Comparison of ENCODE assay signal across 20 cellular contexts in the genomic region with DNA sequence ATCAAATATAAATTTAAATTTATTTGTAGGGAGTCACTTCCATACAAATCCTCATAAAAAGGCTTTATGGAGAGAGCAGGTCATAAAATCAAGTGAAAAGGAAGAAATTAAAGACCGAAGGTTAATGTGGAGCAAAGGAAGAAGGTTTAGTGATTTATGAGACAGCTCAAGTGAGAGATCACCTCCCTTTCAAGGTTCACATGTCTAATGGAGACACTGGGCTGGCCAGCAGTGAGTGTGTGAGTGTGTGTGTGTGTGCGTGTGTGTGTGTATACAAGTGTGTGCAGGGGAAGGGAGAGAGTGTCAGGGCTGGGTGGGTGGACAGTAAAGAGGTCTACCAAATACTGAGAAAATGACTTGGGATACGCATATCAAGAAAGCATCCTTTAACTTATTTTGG.
"Had no signal": no experiment of that assay in that cellular context is flagged by ENCODE, and none has a peak within 500 bp of the region (broad histone marks: within the 10 kb centered on the region; RNA-seq: fewer than 3 reads in every experiment).

No MANE protein-coding gene starts in this region.

- H3K4me3 Mint-ChIP-seq: effector memory CD8-positive, alpha-beta T cell; natural killer cell; neural crest cell; stimulated activated effector memory CD8-positive, alpha-beta T cell treated with anti-CD3 and anti-CD28 coated beads, Interleukin-12 subunit alpha, Interleukin-12 subunit beta, amount 100 ng/mL, for 72 hours; type B pancreatic cell had no signal

- H3K36me3 ChIP-seq: gastrocnemius medialis, left lung, prostate gland, right atrium auricular region, sigmoid colon, tibial artery had no signal

- H3K4me1 Mint-ChIP-seq: natural killer cell; stimulated activated effector memory CD8-positive, alpha-beta T cell treated with anti-CD3 and anti-CD28 coated beads, Interleukin-12 subunit alpha, Interleukin-12 subunit beta, amount 100 ng/mL, for 72 hours had no signal

- H3K27me3 Mint-ChIP-seq: effector memory CD8-positive, alpha-beta T cell; type B pancreatic cell had no signal

- H3K4me1 ChIP-seq: gastrocnemius medialis, left lung, prostate gland, right atrium auricular region, sigmoid colon, testis had no signal

- ATAC-seq: effector memory CD8-positive, alpha-beta T cell; gastrocnemius medialis; left lung; natural killer cell; stimulated activated effector memory CD8-positive, alpha-beta T cell treated with anti-CD3 and anti-CD28 coated beads, Interleukin-12 subunit alpha, Interleukin-12 subunit beta, amount 100 ng/mL, for 72 hours had no signal

- H3K4me3 ChIP-seq: gastrocnemius medialis, left lung, prostate gland, right atrium auricular region, sigmoid colon, testis, tibial artery had no signal

- H3K27ac ChIP-seq: gastrocnemius medialis, left lung, prostate gland, right atrium auricular region, sigmoid colon, testis, tibial artery had no signal

- H3K27me3 ChIP-seq: gastrocnemius medialis, left lung, right atrium auricular region, sigmoid colon, testis, tibial artery had no signal

- H3K27ac Mint-ChIP-seq: effector memory CD8-positive, alpha-beta T cell; natural killer cell; stimulated activated effector memory CD8-positive, alpha-beta T cell treated with anti-CD3 and anti-CD28 coated beads, Interleukin-12 subunit alpha, Interleukin-12 subunit beta, amount 100 ng/mL, for 72 hours; type B pancreatic cell had no signal

- H3K36me3 Mint-ChIP-seq: natural killer cell; stimulated activated effector memory CD8-positive, alpha-beta T cell treated with anti-CD3 and anti-CD28 coated beads, Interleukin-12 subunit alpha, Interleukin-12 subunit beta, amount 100 ng/mL, for 72 hours had no signal

- DNase-seq: cortex of kidney; effector memory CD8-positive, alpha-beta T cell; gastrocnemius medialis; head of caudate nucleus; left lung; mammary epithelial cell; mesendoderm; natural killer cell; sigmoid colon; stimulated activated CD4-positive, alpha-beta T cell treated with anti-CD3 and anti-CD28 coated beads, Interleukin-2, amount 100 ng/mL, for 24 hours; stimulated activated CD4-positive, alpha-beta T cell treated with anti-CD3 and anti-CD28 coated beads, Interleukin-4, amount 100 ng/mL, for 24 hours; stimulated activated naive CD4-positive, alpha-beta T cell treated with Interleukin-2 at 50 U/mL for 16 hours; substantia nigra; testis; tibial artery had no signal
